In genomic region chr2:69151974-69152373, GRCh38 we compare ENCODE assay signal across 19 cellular contexts.
DNase-seq lines count a peak whose midpoint lies in the region; ATAC-seq and TF ChIP-seq lines count a peak whose summit lies in the region.
"Had no signal": no experiment of that assay in that cellular context is flagged by ENCODE, and none has a peak within 500 bp of the region (broad histone marks: within the 10 kb centered on the region; RNA-seq: fewer than 3 reads in every experiment).

No MANE protein-coding gene starts in this region.

- H3K4me1 ChIP-seq in aorta (ENCODE audit: control insufficient read depth in 1 of 2, insufficient read depth in 2 of 2, low read length in 2 of 2), result peaks cover 2 to 10% of the 10 kb centered on the region in 2 donors

- no peaks in the 10 kb centered on the region for H3K9me3 ChIP-seq in aorta (ENCODE audit: control insufficient read depth, low read length)
- H3K9me3 ChIP-seq: BE2C had no signal

- DNase-seq in Right ventricle myocardium inferior (ENCODE audit: missing footprints) (no peak), cardiac septum (ENCODE audit: low spot score) (no peak), left ventricle myocardium superior (peak; percentile 39), sciatic nerve (ENCODE audit: low spot score) (no peak), aorta (peak in 1 of 2 donors; percentile 64), omental fat pad (ENCODE audit: low spot score) (no peak), GM19240 (ENCODE audit: insufficient read length, low spot score) (no peak), NCI-H1694 (lab: John Stamatoyannopoulos, UW) (no peak)
- DNase-seq: 8988T; BE2C; CD4-positive, alpha-beta T cell; H7; KBM-7; MV-4-11; NCI-H1417 treated with DMSO at 0.1 percent for 48 hours; NCI-H2081; NCI-H510A; NCI-H774; PC-9 had no signal

- H3K27ac ChIP-seq in aorta (ENCODE audit: low read depth in 1 of 2, low read length in 2 of 2), result peak overlapping the region; percentile 92 to 98
- H3K27ac ChIP-seq: PC-9 had no signal

- H3K4me3 ChIP-seq in aorta (ENCODE audit: low read length in 2 of 2), result no peak overlapping the region
- H3K4me3 ChIP-seq: PC-9 had no signal

- no peak for TF ChIP-seq CTCF in omental fat pad (IDR thresholded peaks at IDR 0.05)

- no peaks in the 10 kb centered on the region for H3K36me3 ChIP-seq in aorta (ENCODE audit: control insufficient read depth in 1 of 2, insufficient read depth in 2 of 2, low read length in 1 of 2)
- H3K36me3 ChIP-seq: BE2C had no signal

- intact Hi-C loops in Right ventricle myocardium inferior (cut with DNase I), result no loop called here
- intact Hi-C loops in cardiac septum (cut with DNase I), result no loop called here
- intact Hi-C loops in left ventricle myocardium superior (cut with micrococcal nuclease), result no loop called here
- intact Hi-C loops in sciatic nerve (cut with DNase I), result no loop called here
- intact Hi-C loops in aorta (cut with DNase I), result loop anchor here in 1 of 2 donors (2.0 to 10.0 kb wide), 2 partner anchors 35 to 137 kb away; partner anchors contain the start of gene ANTXR1

- WGBS in aorta, 2 donors, result 15 to 25% methylated on average over 4 of the region's 4 CpGs

- no peaks in the 10 kb centered on the region for H3K27me3 ChIP-seq in aorta (ENCODE audit: control insufficient read depth in 1 of 2, insufficient read depth in 2 of 2, low read length in 1 of 2)
- H3K27me3 ChIP-seq: BE2C had no signal

- peak; percentile 12 for ATAC-seq in Right ventricle myocardium inferior
- no peak for ATAC-seq in left ventricle myocardium superior
- peak; percentile 9 for ATAC-seq in sciatic nerve
- peak; percentile 61 for ATAC-seq in aorta (ENCODE audit: low FRiP score)
- no peak for ATAC-seq in omental fat pad (ENCODE audit: low FRiP score)

Comparison
In these comparisons a context has a peak if more than half of its experiments do, and no peak if none do; other contexts are left out.
1. ATAC-seq: peak in Right ventricle myocardium inferior (single experiment), sciatic nerve (single experiment) and aorta (single experiment); none in left ventricle myocardium superior (single experiment) and omental fat pad (single experiment).